1 cellular context compared by ENCODE assay signal in genomic region chr12:49762468-49762847, GRCh38.
TF ChIP-seq lines count a peak whose summit lies in the region.

No MANE protein-coding gene starts in this region.

TF ChIP-seq in GM23338, 12 proteins besides CTCF, POLR2A, EP300 and RAD21 (continued from another document):
- no peak for TF ChIP-seq REST (IDR thresholded peaks at IDR 0.05; ENCODE audit: unreplicated experiment)
- TF ChIP-seq NANOG (IDR thresholded peaks at IDR 0.05; ENCODE audit: borderline replicate concordance) = no peak
- no peak for TF ChIP-seq ZNF331 (CRISPR knock-in tag; IDR thresholded peaks at IDR 0.05; ENCODE audit: low read depth)
- TF ChIP-seq POLR2AphosphoS5 (IDR thresholded peaks at IDR 0.05; ENCODE audit: low read depth) = no peak
- TF ChIP-seq STAT1 (IDR thresholded peaks at IDR 0.05; ENCODE audit: unreplicated experiment) = no peak
- no peak for TF ChIP-seq EZH2phosphoT487 (IDR thresholded peaks at IDR 0.05; ENCODE audit: unreplicated experiment)
